Comparison of ENCODE assay signal across 11 cellular contexts in the genomic region with DNA sequence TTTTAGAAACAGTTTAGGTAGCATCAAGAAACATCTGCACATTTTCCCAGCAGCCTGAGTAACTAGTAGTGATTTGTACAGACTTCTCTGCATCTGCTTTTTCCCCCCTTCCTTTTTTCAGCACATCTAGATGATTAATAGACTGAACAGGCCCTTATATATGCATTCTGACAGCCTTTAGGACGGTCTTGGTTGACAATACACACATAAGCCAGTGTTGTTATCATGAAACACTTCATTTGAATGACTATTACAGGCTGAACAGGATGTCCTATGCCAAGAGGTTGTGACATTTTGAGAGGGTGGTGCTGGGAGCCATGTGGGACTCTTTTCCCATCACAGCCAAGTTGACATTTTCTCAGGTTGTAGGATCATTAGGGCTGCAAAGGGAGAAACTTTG.
DNase-seq lines count a peak whose midpoint lies in the region; ATAC-seq, FAIRE-seq and TF ChIP-seq lines count a peak whose summit lies in the region.
"Had no signal": no experiment of that assay in that cellular context is flagged by ENCODE, and none has a peak within 500 bp of the region (broad histone marks: within the 10 kb centered on the region; RNA-seq: fewer than 3 reads in every experiment).

No MANE protein-coding gene starts in this region.

- H3K9me3 ChIP-seq in liver (ENCODE audit: control insufficient read depth in 4 of 4, low read length in 3 of 4) (no peaks in the 10 kb centered on the region), HepG2 (ENCODE audit: low read length) (no peaks in the 10 kb centered on the region), ovary (no peaks in the 10 kb centered on the region)

- no peak overlapping the region for H2AFZ ChIP-seq in HepG2 (ENCODE audit: low read length)

- intact Hi-C loops in HepG2 (cut with micrococcal nuclease; ENCODE audit: unreplicated experiment) (no loop called here), ovary (cut with DNase I) (loop anchor here in 3 of 4 donors (10.0 kb wide), 2 partner anchors 166 to 186 kb away; no protein-coding TSS in a partner anchor)

- no peak for FAIRE-seq in HepG2 (lab: Jason Lieb, UNC)

- in situ Hi-C loops in HepG2 (cut with HindIII; ENCODE audit: extremely low pct_ligation_motif_present, low pct_unique_long_range_greater_than_20kb) = loop anchor here (10.0 kb wide), 1 partner anchor 166 kb away; no protein-coding TSS in a partner anchor

- POLR2A ChIA-PET in HepG2 (lab: Yijun Ruan, JAX) = no interaction called here

- no peak for TF ChIP-seq EP300 in HepG2 (IDR thresholded peaks at IDR 0.05; ENCODE audit: low read depth in 2 of 2, low read length in 2 of 2)
- no peak for TF ChIP-seq EP300 in HepG2 (CRISPR knock-in tag; IDR thresholded peaks at IDR 0.05; ENCODE audit: borderline replicate concordance)
- TF ChIP-seq EP300 in ovary (IDR thresholded peaks at IDR 0.05) = no peak

- no peak overlapping the region for H3K9ac ChIP-seq in liver (ENCODE audit: low read depth in 1 of 2, low read length in 2 of 2)
- no peak overlapping the region for H3K9ac ChIP-seq in HepG2 (ENCODE audit: insufficient read depth, low read depth, low read length)
- H3K9ac ChIP-seq: KMS-11 had no signal

- peak overlapping the region in 1 of 2 donors; percentile 46 for H3K27ac ChIP-seq in liver (ENCODE audit: low read depth in 1 of 2, low read length in 2 of 2)
- no peak overlapping the region for H3K27ac ChIP-seq in HepG2 (ENCODE audit: extremely low read length, insufficient read depth, low read length)
- H3K27ac ChIP-seq in ovary = peak overlapping the region; percentile 33 to 81
- H3K27ac ChIP-seq: KMS-11 had no signal

- DNase-seq in HepG2 (ENCODE audit: low spot score) (no peak), fibroblast of villous mesenchyme (ENCODE audit: low read depth) (peak; percentile 78), ovary (peak in 1 of 5 donors; percentile 41), NCI-H774 (lab: John Stamatoyannopoulos, UW) (no peak)
- DNase-seq: activated T-cell treated with anti-CD3 and anti-CD28 coated beads, Interleukin-2, amount 50 U/mL, for 4 hours; effector CD4-positive, alpha-beta T cell had no signal

- H4K20me1 ChIP-seq in HepG2 (ENCODE audit: insufficient read depth, low read length) = no peaks in the 10 kb centered on the region

- H3K36me3 ChIP-seq in liver (ENCODE audit: control insufficient read depth in 4 of 4, insufficient read depth in 3 of 4, low read depth in 1 of 4, low read length in 3 of 4) (no peaks in the 10 kb centered on the region), HepG2 (replicated peaks in 1 of 2; ENCODE audit: control insufficient read depth in 1 of 2, insufficient read depth in 2 of 2, low read length in 2 of 2) (no peaks in the 10 kb centered on the region), ovary (no peaks in the 10 kb centered on the region)

- TF ChIP-seq CTCF in liver (IDR thresholded peaks at IDR 0.05; ENCODE audit: low read depth, low read length, missing input control) (no peak), HepG2 (CRISPR knock-in tag; IDR thresholded peaks at IDR 0.05) (no peak), fibroblast of villous mesenchyme (IDR thresholded peaks at IDR 0.05; ENCODE audit: insufficient read depth, low read depth, low read length) (no peak), ovary (IDR thresholded peaks at IDR 0.05) (no peak)

- H3K79me2 ChIP-seq in HepG2 (ENCODE audit: insufficient read depth, low read length) = no peaks in the 10 kb centered on the region

- H3K4me3 ChIP-seq in liver (ENCODE audit: low read depth in 1 of 3, low read length in 3 of 3) (no peak overlapping the region), HepG2 (replicated peaks in 1 of 3; ENCODE audit: insufficient read depth in 1 of 3, low read depth in 2 of 3, low read length in 3 of 3) (no peak overlapping the region), fibroblast of villous mesenchyme (ENCODE audit: low read depth, low read length) (no peak overlapping the region), ovary (no peak overlapping the region)

- no peaks in the 10 kb centered on the region for H3K4me1 ChIP-seq in liver (ENCODE audit: control insufficient read depth in 4 of 4, insufficient read depth in 4 of 4, low read length in 3 of 4)
- H3K4me1 ChIP-seq in HepG2 (ENCODE audit: insufficient read depth, low read length) = peaks cover 22% of the 10 kb centered on the region
- peaks cover 9% of the 10 kb centered on the region for H3K4me1 ChIP-seq in ovary (ENCODE audit: insufficient read depth)

- no peak for ATAC-seq in HepG2
- ATAC-seq in GM19452 (IDR thresholded peaks at IDR 0.05; ENCODE audit: unreplicated experiment) = no peak
- no peak for ATAC-seq in GM21786 (IDR thresholded peaks at IDR 0.05; ENCODE audit: unreplicated experiment)
- ATAC-seq in GM19463 (IDR thresholded peaks at IDR 0.05; ENCODE audit: unreplicated experiment) = no peak
- ATAC-seq: activated T-cell treated with anti-CD3 and anti-CD28 coated beads, Interleukin-2, amount 50 U/mL, for 4 hours had no signal

- CTCF ChIA-PET in HepG2 (lab: Yijun Ruan, JAX; ENCODE audit: low intra/inter-chr PET ratio, low total read pairs) = no interaction called here

- TF ChIP-seq POLR2A in HepG2 (IDR thresholded peaks at IDR 0.05; ENCODE audit: insufficient read depth in 1 of 2, low read depth in 2 of 2, low read length in 2 of 2) = no peak
- no peak for TF ChIP-seq POLR2A in ovary (IDR thresholded peaks at IDR 0.05)

- 69% methylated on average over 1 of the region's 1 CpG for WGBS in liver
- WGBS in HepG2 (ENCODE audit: low lambda C conversion rate) = 95% methylated on average over 1 of the region's 1 CpG
- WGBS in ovary, 3 donors = 23 to 50% (median 37%) methylated on average over 1 of the region's 1 CpG

- H3K4me2 ChIP-seq in HepG2 (ENCODE audit: low read depth, low read length) = no peak overlapping the region
- H3K4me2 ChIP-seq: KMS-11 had no signal

- BruUV-seq in HepG2 (replicated peaks; lab: Mats Ljungman, UMichigan) = no TSS peak

- TF ChIP-seq RAD21 in liver (IDR thresholded peaks at IDR 0.05) = peak in 1 of 2 donors; percentile 27
- TF ChIP-seq RAD21 in HepG2 (CRISPR knock-in tag; IDR thresholded peaks at IDR 0.05) = no peak

- H3K27me3 ChIP-seq in liver (ENCODE audit: control insufficient read depth in 4 of 4, insufficient read depth in 4 of 4, low read length in 3 of 4) = no peaks in the 10 kb centered on the region
- no peaks in the 10 kb centered on the region for H3K27me3 ChIP-seq in HepG2 (ENCODE audit: control insufficient read depth in 1 of 2, insufficient read depth in 2 of 2, low read length in 2 of 2)
- H3K27me3 ChIP-seq in ovary = no peaks in the 10 kb centered on the region

TF ChIP-seq in liver, 16 proteins besides CTCF, POLR2A, EP300 and RAD21:
- TF ChIP-seq SP1 (IDR thresholded peaks at IDR 0.05) = peak; percentile 19
- TF ChIP-seq NR2F2 (IDR thresholded peaks at IDR 0.05) = peak; percentile 83
- TF ChIP-seq ZBTB33 (IDR thresholded peaks at IDR 0.05) = no peak

TF ChIP-seq in HepG2, 621 proteins besides CTCF, POLR2A, EP300 and RAD21:
- TF ChIP-seq, protein P1, sequence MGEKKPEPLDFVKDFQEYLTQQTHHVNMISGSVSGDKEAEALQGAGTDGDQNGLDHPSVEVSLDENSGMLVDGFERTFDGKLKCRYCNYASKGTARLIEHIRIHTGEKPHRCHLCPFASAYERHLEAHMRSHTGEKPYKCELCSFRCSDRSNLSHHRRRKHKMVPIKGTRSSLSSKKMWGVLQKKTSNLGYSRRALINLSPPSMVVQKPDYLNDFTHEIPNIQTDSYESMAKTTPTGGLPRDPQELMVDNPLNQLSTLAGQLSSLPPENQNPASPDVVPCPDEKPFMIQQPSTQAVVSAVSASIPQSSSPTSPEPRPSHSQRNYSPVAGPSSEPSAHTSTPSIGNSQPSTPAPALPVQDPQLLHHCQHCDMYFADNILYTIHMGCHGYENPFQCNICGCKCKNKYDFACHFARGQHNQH (CRISPR knock-in tag; IDR thresholded peaks at IDR 0.05) = no peak
- no peak for TF ChIP-seq CHCHD3 (CRISPR knock-in tag; IDR thresholded peaks at IDR 0.05)
- TF ChIP-seq ZNF260 (CRISPR knock-in tag; IDR thresholded peaks at IDR 0.05; ENCODE audit: borderline replicate concordance, low read depth) = no peak
- TF ChIP-seq ZBTB42 (CRISPR knock-in tag; IDR thresholded peaks at IDR 0.05) = no peak
- TF ChIP-seq MEIS1 (CRISPR knock-in tag; IDR thresholded peaks at IDR 0.05; ENCODE audit: borderline replicate concordance) = no peak
- TF ChIP-seq, protein P2, sequence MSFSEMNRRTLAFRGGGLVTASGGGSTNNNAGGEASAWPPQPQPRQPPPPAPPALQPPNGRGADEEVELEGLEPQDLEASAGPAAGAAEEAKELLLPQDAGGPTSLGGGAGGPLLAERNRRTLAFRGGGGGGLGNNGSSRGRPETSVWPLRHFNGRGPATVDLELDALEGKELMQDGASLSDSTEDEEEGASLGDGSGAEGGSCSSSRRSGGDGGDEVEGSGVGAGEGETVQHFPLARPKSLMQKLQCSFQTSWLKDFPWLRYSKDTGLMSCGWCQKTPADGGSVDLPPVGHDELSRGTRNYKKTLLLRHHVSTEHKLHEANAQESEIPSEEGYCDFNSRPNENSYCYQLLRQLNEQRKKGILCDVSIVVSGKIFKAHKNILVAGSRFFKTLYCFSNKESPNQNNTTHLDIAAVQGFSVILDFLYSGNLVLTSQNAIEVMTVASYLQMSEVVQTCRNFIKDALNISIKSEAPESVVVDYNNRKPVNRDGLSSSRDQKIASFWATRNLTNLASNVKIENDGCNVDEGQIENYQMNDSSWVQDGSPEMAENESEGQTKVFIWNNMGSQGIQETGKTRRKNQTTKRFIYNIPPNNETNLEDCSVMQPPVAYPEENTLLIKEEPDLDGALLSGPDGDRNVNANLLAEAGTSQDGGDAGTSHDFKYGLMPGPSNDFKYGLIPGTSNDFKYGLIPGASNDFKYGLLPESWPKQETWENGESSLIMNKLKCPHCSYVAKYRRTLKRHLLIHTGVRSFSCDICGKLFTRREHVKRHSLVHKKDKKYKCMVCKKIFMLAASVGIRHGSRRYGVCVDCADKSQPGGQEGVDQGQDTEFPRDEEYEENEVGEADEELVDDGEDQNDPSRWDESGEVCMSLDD (CRISPR knock-in tag; IDR thresholded peaks at IDR 0.05; ENCODE audit: borderline replicate concordance) = no peak
- no peak for TF ChIP-seq HNRNPK (IDR thresholded peaks at IDR 0.05; ENCODE audit: low read depth, low read length, poor library complexity, severe bottlenecking)
